ENCODE assay signal across 1 cellular context in the genomic region with DNA sequence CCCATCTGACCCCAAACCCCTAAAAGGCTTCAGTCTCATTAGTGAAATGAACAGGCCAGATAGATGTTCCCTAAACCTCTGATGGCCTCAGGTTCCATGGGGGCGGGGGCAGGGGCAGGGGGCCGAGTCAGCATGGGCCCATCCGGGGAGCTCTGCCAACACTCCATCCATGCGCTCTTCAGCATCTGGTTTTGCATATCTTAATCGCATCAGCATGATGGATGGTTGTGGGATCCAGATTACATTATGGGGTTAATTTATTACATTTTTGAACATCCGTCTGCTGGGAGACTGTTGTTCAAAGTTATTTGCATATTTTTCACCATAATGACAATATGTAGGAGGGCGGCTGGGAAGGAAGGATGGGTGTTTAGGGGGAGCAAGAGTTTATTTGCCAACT.
TF ChIP-seq lines count a peak whose summit lies in the region.

No MANE protein-coding gene starts in this region.

TF ChIP-seq in GM23338, 12 proteins besides CTCF, POLR2A, EP300 and RAD21 (continued from another document):
- TF ChIP-seq, protein P1, sequence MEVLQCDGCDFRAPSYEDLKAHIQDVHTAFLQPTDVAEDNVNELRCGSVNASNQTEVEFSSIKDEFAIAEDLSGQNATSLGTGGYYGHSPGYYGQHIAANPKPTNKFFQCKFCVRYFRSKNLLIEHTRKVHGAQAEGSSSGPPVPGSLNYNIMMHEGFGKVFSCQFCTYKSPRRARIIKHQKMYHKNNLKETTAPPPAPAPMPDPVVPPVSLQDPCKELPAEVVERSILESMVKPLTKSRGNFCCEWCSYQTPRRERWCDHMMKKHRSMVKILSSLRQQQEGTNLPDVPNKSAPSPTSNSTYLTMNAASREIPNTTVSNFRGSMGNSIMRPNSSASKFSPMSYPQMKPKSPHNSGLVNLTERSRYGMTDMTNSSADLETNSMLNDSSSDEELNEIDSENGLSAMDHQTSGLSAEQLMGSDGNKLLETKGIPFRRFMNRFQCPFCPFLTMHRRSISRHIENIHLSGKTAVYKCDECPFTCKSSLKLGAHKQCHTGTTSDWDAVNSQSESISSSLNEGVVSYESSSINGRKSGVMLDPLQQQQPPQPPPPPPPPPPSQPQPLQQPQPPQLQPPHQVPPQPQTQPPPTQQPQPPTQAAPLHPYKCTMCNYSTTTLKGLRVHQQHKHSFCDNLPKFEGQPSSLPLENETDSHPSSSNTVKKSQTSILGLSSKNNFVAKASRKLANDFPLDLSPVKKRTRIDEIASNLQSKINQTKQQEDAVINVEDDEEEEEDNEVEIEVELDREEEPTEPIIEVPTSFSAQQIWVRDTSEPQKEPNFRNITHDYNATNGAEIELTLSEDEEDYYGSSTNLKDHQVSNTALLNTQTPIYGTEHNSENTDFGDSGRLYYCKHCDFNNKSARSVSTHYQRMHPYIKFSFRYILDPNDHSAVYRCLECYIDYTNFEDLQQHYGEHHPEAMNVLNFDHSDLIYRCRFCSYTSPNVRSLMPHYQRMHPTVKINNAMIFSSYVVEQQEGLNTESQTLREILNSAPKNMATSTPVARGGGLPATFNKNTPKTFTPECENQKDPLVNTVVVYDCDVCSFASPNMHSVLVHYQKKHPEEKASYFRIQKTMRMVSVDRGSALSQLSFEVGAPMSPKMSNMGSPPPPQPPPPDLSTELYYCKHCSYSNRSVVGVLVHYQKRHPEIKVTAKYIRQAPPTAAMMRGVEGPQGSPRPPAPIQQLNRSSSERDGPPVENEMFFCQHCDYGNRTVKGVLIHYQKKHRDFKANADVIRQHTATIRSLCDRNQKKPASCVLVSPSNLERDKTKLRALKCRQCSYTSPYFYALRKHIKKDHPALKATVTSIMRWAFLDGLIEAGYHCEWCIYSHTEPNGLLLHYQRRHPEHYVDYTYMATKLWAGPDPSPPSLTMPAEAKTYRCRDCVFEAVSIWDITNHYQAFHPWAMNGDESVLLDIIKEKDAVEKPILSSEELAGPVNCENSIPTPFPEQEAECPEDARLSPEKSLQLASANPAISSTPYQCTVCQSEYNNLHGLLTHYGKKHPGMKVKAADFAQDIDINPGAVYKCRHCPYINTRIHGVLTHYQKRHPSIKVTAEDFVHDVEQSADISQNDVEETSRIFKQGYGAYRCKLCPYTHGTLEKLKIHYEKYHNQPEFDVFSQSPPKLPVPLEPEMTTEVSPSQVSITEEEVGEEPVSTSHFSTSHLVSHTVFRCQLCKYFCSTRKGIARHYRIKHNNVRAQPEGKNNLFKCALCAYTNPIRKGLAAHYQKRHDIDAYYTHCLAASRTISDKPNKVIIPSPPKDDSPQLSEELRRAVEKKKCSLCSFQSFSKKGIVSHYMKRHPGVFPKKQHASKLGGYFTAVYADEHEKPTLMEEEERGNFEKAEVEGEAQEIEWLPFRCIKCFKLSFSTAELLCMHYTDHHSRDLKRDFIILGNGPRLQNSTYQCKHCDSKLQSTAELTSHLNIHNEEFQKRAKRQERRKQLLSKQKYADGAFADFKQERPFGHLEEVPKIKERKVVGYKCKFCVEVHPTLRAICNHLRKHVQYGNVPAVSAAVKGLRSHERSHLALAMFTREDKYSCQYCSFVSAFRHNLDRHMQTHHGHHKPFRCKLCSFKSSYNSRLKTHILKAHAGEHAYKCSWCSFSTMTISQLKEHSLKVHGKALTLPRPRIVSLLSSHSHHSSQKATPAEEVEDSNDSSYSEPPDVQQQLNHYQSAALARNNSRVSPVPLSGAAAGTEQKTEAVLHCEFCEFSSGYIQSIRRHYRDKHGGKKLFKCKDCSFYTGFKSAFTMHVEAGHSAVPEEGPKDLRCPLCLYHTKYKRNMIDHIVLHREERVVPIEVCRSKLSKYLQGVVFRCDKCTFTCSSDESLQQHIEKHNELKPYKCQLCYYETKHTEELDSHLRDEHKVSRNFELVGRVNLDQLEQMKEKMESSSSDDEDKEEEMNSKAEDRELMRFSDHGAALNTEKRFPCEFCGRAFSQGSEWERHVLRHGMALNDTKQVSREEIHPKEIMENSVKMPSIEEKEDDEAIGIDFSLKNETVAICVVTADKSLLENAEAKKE (CRISPR knock-in tag; IDR thresholded peaks at IDR 0.05) = no peak
- TF ChIP-seq, protein P2, sequence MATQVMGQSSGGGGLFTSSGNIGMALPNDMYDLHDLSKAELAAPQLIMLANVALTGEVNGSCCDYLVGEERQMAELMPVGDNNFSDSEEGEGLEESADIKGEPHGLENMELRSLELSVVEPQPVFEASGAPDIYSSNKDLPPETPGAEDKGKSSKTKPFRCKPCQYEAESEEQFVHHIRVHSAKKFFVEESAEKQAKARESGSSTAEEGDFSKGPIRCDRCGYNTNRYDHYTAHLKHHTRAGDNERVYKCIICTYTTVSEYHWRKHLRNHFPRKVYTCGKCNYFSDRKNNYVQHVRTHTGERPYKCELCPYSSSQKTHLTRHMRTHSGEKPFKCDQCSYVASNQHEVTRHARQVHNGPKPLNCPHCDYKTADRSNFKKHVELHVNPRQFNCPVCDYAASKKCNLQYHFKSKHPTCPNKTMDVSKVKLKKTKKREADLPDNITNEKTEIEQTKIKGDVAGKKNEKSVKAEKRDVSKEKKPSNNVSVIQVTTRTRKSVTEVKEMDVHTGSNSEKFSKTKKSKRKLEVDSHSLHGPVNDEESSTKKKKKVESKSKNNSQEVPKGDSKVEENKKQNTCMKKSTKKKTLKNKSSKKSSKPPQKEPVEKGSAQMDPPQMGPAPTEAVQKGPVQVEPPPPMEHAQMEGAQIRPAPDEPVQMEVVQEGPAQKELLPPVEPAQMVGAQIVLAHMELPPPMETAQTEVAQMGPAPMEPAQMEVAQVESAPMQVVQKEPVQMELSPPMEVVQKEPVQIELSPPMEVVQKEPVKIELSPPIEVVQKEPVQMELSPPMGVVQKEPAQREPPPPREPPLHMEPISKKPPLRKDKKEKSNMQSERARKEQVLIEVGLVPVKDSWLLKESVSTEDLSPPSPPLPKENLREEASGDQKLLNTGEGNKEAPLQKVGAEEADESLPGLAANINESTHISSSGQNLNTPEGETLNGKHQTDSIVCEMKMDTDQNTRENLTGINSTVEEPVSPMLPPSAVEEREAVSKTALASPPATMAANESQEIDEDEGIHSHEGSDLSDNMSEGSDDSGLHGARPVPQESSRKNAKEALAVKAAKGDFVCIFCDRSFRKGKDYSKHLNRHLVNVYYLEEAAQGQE (IDR thresholded peaks at IDR 0.05; ENCODE audit: unreplicated experiment) = no peak
- no peak for TF ChIP-seq STAT1 (IDR thresholded peaks at IDR 0.05; ENCODE audit: unreplicated experiment)
- no peak for TF ChIP-seq EZH2phosphoT487 (IDR thresholded peaks at IDR 0.05; ENCODE audit: unreplicated experiment)
- TF ChIP-seq NANOG (IDR thresholded peaks at IDR 0.05; ENCODE audit: borderline replicate concordance) = no peak
- no peak for TF ChIP-seq ZNF114 (CRISPR knock-in tag; IDR thresholded peaks at IDR 0.05)
- TF ChIP-seq ZNF331 (CRISPR knock-in tag; IDR thresholded peaks at IDR 0.05; ENCODE audit: low read depth) = no peak
- no peak for TF ChIP-seq EZH2 (IDR thresholded peaks at IDR 0.05; ENCODE audit: low read depth, unreplicated experiment)
- TF ChIP-seq POLR2AphosphoS5 (IDR thresholded peaks at IDR 0.05; ENCODE audit: low read depth) = no peak
